Comparison of ENCODE assay signal across 12 cellular contexts in genomic region chr4:7904108-7904516, GRCh38. TPM values are rescaled to one million over a fixed set of nuclear protein-coding genes. Genes with fewer than 3 reads are reported as not detected.
DNase-seq lines count a peak whose midpoint lies in the region; ATAC-seq and TF ChIP-seq lines count a peak whose summit lies in the region.
"Had no signal": no experiment of that assay in that cellular context is flagged by ENCODE, and none has a peak within 500 bp of the region (broad histone marks: within the 10 kb centered on the region; RNA-seq: fewer than 3 reads in every experiment).

No MANE protein-coding gene starts in this region.

- no peaks in the 10 kb centered on the region for H3K36me3 ChIP-seq in Karpas-422 (ENCODE audit: insufficient read depth, low read length)

- TF ChIP-seq CTCF in AG09309 (IDR thresholded peaks at IDR 0.05; ENCODE audit: control insufficient read depth, insufficient read depth, low read depth, low read length, missing control alignments): no peak
- TF ChIP-seq CTCF in neural crest cell (conservative IDR thresholded peaks at IDR 0.05): no peak

- H3K27me3 ChIP-seq in Karpas-422 (ENCODE audit: low read length): no peaks in the 10 kb centered on the region

- H2AFZ ChIP-seq in Karpas-422 (ENCODE audit: low read length): no peak overlapping the region

- H3K4me3 Mint-ChIP-seq in neural crest cell: peak overlapping the region; percentile 70
- no peak overlapping the region for H3K4me3 Mint-ChIP-seq in T-helper 17 cell
- H3K4me3 Mint-ChIP-seq: CD4-positive, alpha-beta memory T cell; stimulated activated naive CD8-positive, alpha-beta T cell treated with anti-CD3 and anti-CD28 coated beads, Interleukin-15, amount 100 ng/mL, for 72 hours had no signal

- no peaks in the 10 kb centered on the region for H3K79me2 ChIP-seq in Karpas-422 (ENCODE audit: low read length)

- H3K9me3 ChIP-seq in Karpas-422 (ENCODE audit: low read length): no peaks in the 10 kb centered on the region
- H3K9me3 ChIP-seq in T-helper 17 cell (ENCODE audit: control insufficient read depth, low read length, poor library complexity, severe bottlenecking): no peaks in the 10 kb centered on the region
- H3K9me3 ChIP-seq: mucosa of descending colon had no signal

- no peaks in the 10 kb centered on the region for H3K4me1 ChIP-seq in Karpas-422 (ENCODE audit: low read length)

- no peak overlapping the region for H3K9ac ChIP-seq in Karpas-422 (ENCODE audit: low read length)

- no peak overlapping the region for H3K4me2 ChIP-seq in Karpas-422 (ENCODE audit: low read depth, low read length, poor library complexity, severe bottlenecking)

- H3K9me3 Mint-ChIP-seq in neural crest cell: no peaks in the 10 kb centered on the region
- H3K9me3 Mint-ChIP-seq: stimulated activated naive CD8-positive, alpha-beta T cell treated with anti-CD3 and anti-CD28 coated beads, Interleukin-15, amount 100 ng/mL, for 72 hours had no signal

- no peaks in the 10 kb centered on the region for H3K36me3 Mint-ChIP-seq in neural crest cell (ENCODE audit: low read depth)
- H3K36me3 Mint-ChIP-seq in T-helper 17 cell (ENCODE audit: low read depth): no peaks in the 10 kb centered on the region
- H3K36me3 Mint-ChIP-seq: CD4-positive, alpha-beta memory T cell had no signal

- ATAC-seq in T-helper 17 cell: no peak
- ATAC-seq: mucosa of descending colon; stimulated activated naive CD8-positive, alpha-beta T cell treated with anti-CD3 and anti-CD28 coated beads, Interleukin-15, amount 100 ng/mL, for 72 hours had no signal

- H3K27me3 Mint-ChIP-seq in neural crest cell (ENCODE audit: low read depth) (no peaks in the 10 kb centered on the region), T-helper 17 cell (no peaks in the 10 kb centered on the region)
- H3K27me3 Mint-ChIP-seq: CD4-positive, alpha-beta memory T cell had no signal

- no peaks in the 10 kb centered on the region for H3K9me2 ChIP-seq in Karpas-422 (replicated peaks; ENCODE audit: insufficient read depth, low read length)

- H4K20me1 ChIP-seq in Karpas-422 (ENCODE audit: insufficient read depth, low read depth, low read length): no peaks in the 10 kb centered on the region

- H3K27ac Mint-ChIP-seq in neural crest cell (ENCODE audit: unreplicated experiment) (peak overlapping the region; percentile 85), T-helper 17 cell (no peak overlapping the region)
- H3K27ac Mint-ChIP-seq: stimulated activated naive CD8-positive, alpha-beta T cell treated with anti-CD3 and anti-CD28 coated beads, Interleukin-15, amount 100 ng/mL, for 72 hours had no signal

- H3K4me1 Mint-ChIP-seq in neural crest cell: peaks cover 76% of the 10 kb centered on the region
- H3K4me1 Mint-ChIP-seq in T-helper 17 cell: peaks cover 34% of the 10 kb centered on the region

- DNase-seq in AG09309 (ENCODE audit: low read depth) (peak; percentile 71), NCI-H226 (peak; percentile 38), dermis microvascular lymphatic vessel endothelial cell (ENCODE audit: low read depth in 2 of 2) (peak; percentile 90 to 94), neural crest cell (ENCODE audit: low read depth, low spot score) (peak; percentile 32), Karpas-422 (no peak), H4 (ENCODE audit: low spot score) (no peak), T-helper 17 cell (no peak), occipital lobe (lab: John Stamatoyannopoulos, UW) (no peak)
- DNase-seq: CD4-positive, alpha-beta memory T cell; mucosa of descending colon; NCI-H446; stimulated activated naive CD8-positive, alpha-beta T cell treated with anti-CD3 and anti-CD28 coated beads, Interleukin-15, amount 100 ng/mL, for 72 hours had no signal

- no peak overlapping the region for H3K4me3 ChIP-seq in AG09309 (ENCODE audit: control insufficient read depth, low read depth, low read length)
- H3K4me3 ChIP-seq in Karpas-422 (ENCODE audit: low read length): no peak overlapping the region
- H3K4me3 ChIP-seq: mucosa of descending colon had no signal

- no peak overlapping the region for H3K27ac ChIP-seq in Karpas-422 (ENCODE audit: low read length)

RNA-seq across cellular contexts. Expression of gene AFAP1, which starts 35.5 kb away (rescaled TPM):
- total RNA-seq in dermis microvascular lymphatic vessel endothelial cell (19.3 and 24.7 TPM in 2 replicates), neural crest cell (25.4 and 28.1 TPM in 2 replicates), T-helper 17 cell (10 to 100 TPM; 17.6 to 26.7 TPM), occipital lobe (62.2 TPM)
- not detected in 2 replicates for total RNA-seq in Karpas-422 (2014; rRNA removed; shearing (Covaris generic); ENCODE audit: low replicate concordance)
- total RNA-seq in H4 (2014; rRNA removed; shearing (Covaris generic)): 43.2 and 45.6 TPM in 2 replicates

Comparison
In these comparisons a context has a peak if more than half of its experiments do, and no peak if none do; other contexts are left out.
1. DNase-seq: peak in AG09309 (single experiment), NCI-H226 (single experiment), dermis microvascular lymphatic vessel endothelial cell (2 of 2) and neural crest cell (single experiment); none in Karpas-422 (single experiment), H4 (single experiment), T-helper 17 cell (0 of 3) and occipital lobe (single experiment).
2. RNA of gene AFAP1, which starts 35.5 kb away (total RNA-seq): 62.2 TPM in occipital lobe (single experiment), 43.2 to 45.6 TPM in H4, 25.4 to 28.1 TPM in neural crest cell, 17.6 to 26.7 TPM in T-helper 17 cell and 19.3 to 24.7 TPM in dermis microvascular lymphatic vessel endothelial cell; not detected in Karpas-422; every median in the first group is over 10 times any median in the second.